ENCODE assay signal across 11 cellular contexts in the genomic region with DNA sequence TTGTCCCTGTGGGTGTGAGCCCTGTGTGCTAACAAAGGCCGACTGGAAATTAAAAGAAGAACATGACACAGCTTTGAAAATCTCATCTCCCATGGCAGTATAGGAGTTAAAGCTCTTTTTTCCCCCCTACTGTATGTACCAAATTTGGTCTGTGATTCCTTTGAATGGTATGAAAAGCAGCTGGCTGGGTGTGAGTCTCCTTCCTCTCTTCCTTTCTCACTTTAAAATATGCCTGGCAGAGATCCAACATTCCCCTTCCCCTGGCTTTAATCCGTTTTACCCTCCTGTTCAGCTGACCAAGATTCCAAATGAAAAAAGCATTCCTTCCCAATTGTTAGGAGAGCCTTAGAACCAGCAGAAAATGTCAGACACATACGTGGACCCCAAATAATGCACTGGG.
DNase-seq lines count a peak whose midpoint lies in the region; ATAC-seq, FAIRE-seq and TF ChIP-seq lines count a peak whose summit lies in the region.
"Had no signal": no experiment of that assay in that cellular context is flagged by ENCODE, and none has a peak within 500 bp of the region (broad histone marks: within the 10 kb centered on the region; RNA-seq: fewer than 3 reads in every experiment).

No MANE protein-coding gene starts in this region.

- H3K9ac ChIP-seq in endothelial cell of umbilical vein (replicated peaks; ENCODE audit: extremely low read depth, insufficient read depth, low read length): peak overlapping the region; percentile 93

- H3K4me1 ChIP-seq in endothelial cell of umbilical vein (ENCODE audit: control insufficient read depth, extremely low read depth, insufficient read depth, low read length): peaks cover 43% of the 10 kb centered on the region
- H3K4me1 ChIP-seq in mesodermal cell (ENCODE audit: control insufficient read depth, insufficient read depth, low read length, poor library complexity, severe bottlenecking): peaks cover 26% of the 10 kb centered on the region
- H3K4me1 ChIP-seq: body of pancreas had no signal

- peak; percentile 53 for TF ChIP-seq POLR2A in endothelial cell of umbilical vein (IDR thresholded peaks at IDR 0.05; ENCODE audit: low read depth, low read length)

- ATAC-seq in HG03565 (IDR thresholded peaks at IDR 0.05; ENCODE audit: unreplicated experiment) (no peak), GM19463 (IDR thresholded peaks at IDR 0.05; ENCODE audit: unreplicated experiment) (no peak)
- ATAC-seq: body of pancreas had no signal

- POLR2A ChIA-PET in endothelial cell of umbilical vein (lab: Charles Lee): interaction anchor here (0.7 to 1.9 kb wide), 5 partner anchors 38 to 243 kb away, joined by 3 to 9 read pairs (median 3); no protein-coding TSS in a partner anchor

- peak overlapping the region; percentile 48 for H2AFZ ChIP-seq in endothelial cell of umbilical vein (ENCODE audit: low read depth, low read length)

- peak; percentile 83 for FAIRE-seq in endothelial cell of umbilical vein (lab: Jason Lieb, UNC)

- no peaks in the 10 kb centered on the region for H3K79me2 ChIP-seq in endothelial cell of umbilical vein (ENCODE audit: control insufficient read depth, insufficient read depth, low read length)

- H3K36me3 ChIP-seq in endothelial cell of umbilical vein (ENCODE audit: control insufficient read depth in 2 of 2, extremely low read depth in 1 of 2, insufficient read depth in 2 of 2, low read length in 2 of 2): no peaks in the 10 kb centered on the region
- H3K36me3 ChIP-seq in mesodermal cell (ENCODE audit: control insufficient read depth, insufficient read depth, low read length): no peaks in the 10 kb centered on the region
- H3K36me3 ChIP-seq in WERI-Rb-1: no peaks in the 10 kb centered on the region

- H3K9me3 ChIP-seq in endothelial cell of umbilical vein (replicated peaks; ENCODE audit: control insufficient read depth, insufficient read depth, low read length) (no peaks in the 10 kb centered on the region), mesodermal cell (ENCODE audit: control insufficient read depth, low read length) (no peaks in the 10 kb centered on the region), WERI-Rb-1 (ENCODE audit: severe bottlenecking) (no peaks in the 10 kb centered on the region)
- H3K9me3 ChIP-seq: body of pancreas had no signal

- BruUV-seq in endothelial cell of umbilical vein (replicated peaks; lab: Mats Ljungman, UMichigan): no TSS peak

- H3K9me1 ChIP-seq in endothelial cell of umbilical vein (replicated peaks; ENCODE audit: control insufficient read depth, extremely low read depth, insufficient read depth, low read length): no peaks in the 10 kb centered on the region

- H3K27me3 ChIP-seq in endothelial cell of umbilical vein (ENCODE audit: control insufficient read depth in 2 of 2, insufficient read depth in 2 of 2, low read length in 2 of 2) (no peaks in the 10 kb centered on the region), WERI-Rb-1 (ENCODE audit: insufficient read depth, low read depth, severe bottlenecking) (no peaks in the 10 kb centered on the region)
- H3K27me3 ChIP-seq: body of pancreas had no signal

- H4K20me1 ChIP-seq in endothelial cell of umbilical vein (replicated peaks; ENCODE audit: control insufficient read depth, extremely low read depth, insufficient read depth, low read length): no peaks in the 10 kb centered on the region

- H3K4me3 ChIP-seq in endothelial cell of umbilical vein (replicated peaks in 1 of 3; ENCODE audit: insufficient read depth in 1 of 3, low read depth in 1 of 3, low read length in 3 of 3) (no peak overlapping the region), mesodermal cell (ENCODE audit: extremely low read depth, insufficient read depth, low read length, poor library complexity, severe bottlenecking) (peak overlapping the region; percentile 14), WERI-Rb-1 (ENCODE audit: low read depth, low read length) (no peak overlapping the region)
- H3K4me3 ChIP-seq: body of pancreas had no signal

- CTCF ChIA-PET in endothelial cell of umbilical vein (lab: Charles Lee): interaction anchor here (1.2 to 2.0 kb wide), 6 partner anchors 13 to 243 kb away, joined by 3 to 8 read pairs (median 6); no protein-coding TSS in a partner anchor

- H3K4me2 ChIP-seq in endothelial cell of umbilical vein (ENCODE audit: insufficient read depth, low read length): peak overlapping the region; percentile 82

- peak overlapping the region; percentile 98 for H3K27ac ChIP-seq in endothelial cell of umbilical vein (ENCODE audit: insufficient read depth, low read depth, low read length)
- H3K27ac ChIP-seq in mesodermal cell (ENCODE audit: low read depth, low read length, severe bottlenecking): peak overlapping the region; percentile 80
- no peak overlapping the region for H3K27ac ChIP-seq in WERI-Rb-1
- H3K27ac ChIP-seq: body of pancreas had no signal

- TF ChIP-seq CTCF in endothelial cell of umbilical vein (IDR thresholded peaks at IDR 0.05; ENCODE audit: extremely low read depth in 1 of 2, insufficient read depth in 1 of 2, low read depth in 1 of 2, low read length in 2 of 2) (no peak), WERI-Rb-1 (IDR thresholded peaks at IDR 0.05; ENCODE audit: low read depth, low read length) (no peak)

- WGBS in mesodermal cell (ENCODE audit: insufficient coverage in 2 of 2), 2 experiments: 0% methylated on average over 2 of the region's 3 CpGs

- DNase-seq in DMS 273 (lab: John Stamatoyannopoulos, UW; ENCODE audit: unreplicated experiment) (peak; percentile 72), NCI-H460 (ENCODE audit: extremely low read depth, low read depth) (peak; percentile 12), endothelial cell of umbilical vein (ENCODE audit: low read depth, low spot score) (peak; percentile 89), NCI-H146 treated with DMSO at 0.1 percent for 48 hours (lab: John Stamatoyannopoulos, UW; ENCODE audit: unreplicated experiment) (no peak), WERI-Rb-1 (no peak)
- DNase-seq: activated CD4-positive, CD25-positive, alpha-beta regulatory T cell; body of pancreas; DMS79 had no signal

- intact Hi-C loops in endothelial cell of umbilical vein (cut with micrococcal nuclease): loop anchor here (1.0 to 10.0 kb wide), 6 partner anchors 7 to 482 kb away; partner anchors contain the start of gene CELF2

- dilution Hi-C loops in endothelial cell of umbilical vein (cut with MboI; ENCODE audit: extremely low pct_ligation_motif_present, low sequenced_read_pairs): no loop called here

TF ChIP-seq in endothelial cell of umbilical vein, 7 proteins besides CTCF, POLR2A, EP300 and RAD21:
- TF ChIP-seq EZH2 (IDR thresholded peaks at IDR 0.05; ENCODE audit: borderline replicate concordance, low read depth, low read length, severe bottlenecking) (no peak), MYC (IDR thresholded peaks at IDR 0.05; ENCODE audit: low read depth, low read length) (no peak), JUN (IDR thresholded peaks at IDR 0.05; ENCODE audit: borderline replicate concordance, insufficient read depth, insufficient read length, low read depth) (peak; percentile 80), GATA2 (IDR thresholded peaks at IDR 0.05; ENCODE audit: insufficient read depth, insufficient read length, low read depth, low read length) (no peak), MAX (IDR thresholded peaks at IDR 0.05; ENCODE audit: insufficient read depth, insufficient read length) (no peak), POLR2AphosphoS5 (IDR thresholded peaks at IDR 0.05; ENCODE audit: insufficient read depth, low read depth, low read length) (peak; percentile 77), FOS (IDR thresholded peaks at IDR 0.05; ENCODE audit: borderline replicate concordance, insufficient read depth, low read length) (peak; percentile 82)

Comparison
In these comparisons a context has a peak if more than half of its experiments do, and no peak if none do; other contexts are left out.
1. DNase-seq: peak in DMS 273 (single experiment), NCI-H460 (single experiment) and endothelial cell of umbilical vein (single experiment); none in NCI-H146 treated with DMSO at 0.1 percent for 48 hours (single experiment) and WERI-Rb-1 (single experiment).